ENCODE assay signal across 15 cellular contexts in genomic region chr9:93123561-93124283, GRCh38. TPM values are rescaled to one million over a fixed set of nuclear protein-coding genes. Genes with fewer than 3 reads are reported as not detected.
DNase-seq lines count a peak whose midpoint lies in the region; ATAC-seq and TF ChIP-seq lines count a peak whose summit lies in the region.
"Had no signal": no experiment of that assay in that cellular context is flagged by ENCODE, and none has a peak within 500 bp of the region (broad histone marks: within the 10 kb centered on the region; RNA-seq: fewer than 3 reads in every experiment).

No MANE protein-coding gene starts in this region.

- peaks cover 21 to 91% of the 10 kb centered on the region in 2 donors for H3K4me1 ChIP-seq in left lung
- peaks cover 23 to 45% (median 37%) of the 10 kb centered on the region in 4 donors for H3K4me1 ChIP-seq in transverse colon

- TF ChIP-seq POLR2A in transverse colon (IDR thresholded peaks at IDR 0.05) = no peak

- TF ChIP-seq CTCF in left lung (IDR thresholded peaks at IDR 0.05) (no peak), transverse colon (IDR thresholded peaks at IDR 0.05) (no peak), MCF 10A (IDR thresholded peaks at IDR 0.05; ENCODE audit: unreplicated experiment) (no peak)

- no peak for TF ChIP-seq EP300 in transverse colon (IDR thresholded peaks at IDR 0.05; ENCODE audit: low read depth)

- no peaks in the 10 kb centered on the region for H3K9me3 ChIP-seq in left lung
- H3K9me3 ChIP-seq in transverse colon = no peaks in the 10 kb centered on the region
- H3K9me3 ChIP-seq in MG63 = no peaks in the 10 kb centered on the region
- H3K9me3 ChIP-seq: vagina had no signal

- no peak overlapping the region for H3K27ac Mint-ChIP-seq in activated naive CD4-positive, alpha-beta T cell treated with anti-CD3 and anti-CD28 coated beads for 36 hours
- H3K27ac Mint-ChIP-seq in activated CD8-positive, alpha-beta T cell treated with anti-CD3 and anti-CD28 coated beads, Interleukin-2, amount 10 ng/mL, durations not matched to agents 7 days and 5 days = peak overlapping the region; percentile 60
- no peak overlapping the region for H3K27ac Mint-ChIP-seq in MCF 10A (ENCODE audit: low read depth, unreplicated experiment)

- in situ Hi-C loops in transverse colon (cut with MboI; ENCODE audit: low pct_ligation_motif_present in 1 of 4, low pct_unique_long_range_greater_than_20kb in 1 of 4, low sequenced_read_pairs in 3 of 4) = no loop called here

- H3K36me3 Mint-ChIP-seq in activated naive CD4-positive, alpha-beta T cell treated with anti-CD3 and anti-CD28 coated beads for 36 hours (ENCODE audit: low read depth) = peaks cover 34% of the 10 kb centered on the region
- H3K36me3 Mint-ChIP-seq in activated CD8-positive, alpha-beta T cell treated with anti-CD3 and anti-CD28 coated beads, Interleukin-2, amount 10 ng/mL, durations not matched to agents 7 days and 5 days (ENCODE audit: low read depth) = peaks cover 9% of the 10 kb centered on the region
- peaks cover 64% of the 10 kb centered on the region for H3K36me3 Mint-ChIP-seq in MCF 10A (ENCODE audit: insufficient read depth, unreplicated experiment)

- ATAC-seq in activated CD8-positive, alpha-beta T cell treated with anti-CD3 and anti-CD28 coated beads, Interleukin-2, amount 10 ng/mL, durations not matched to agents 7 days and 5 days = no peak
- ATAC-seq in left lung (no peak), GM21528 (IDR thresholded peaks at IDR 0.05; ENCODE audit: low FRiP score, unreplicated experiment) (no peak)

- H3K27ac ChIP-seq in left lung = no peak overlapping the region
- no peak overlapping the region for H3K27ac ChIP-seq in transverse colon
- H3K27ac ChIP-seq: vagina had no signal

- H3K27me3 Mint-ChIP-seq in activated naive CD4-positive, alpha-beta T cell treated with anti-CD3 and anti-CD28 coated beads for 36 hours (ENCODE audit: low read depth) = no peaks in the 10 kb centered on the region
- no peaks in the 10 kb centered on the region for H3K27me3 Mint-ChIP-seq in activated CD8-positive, alpha-beta T cell treated with anti-CD3 and anti-CD28 coated beads, Interleukin-2, amount 10 ng/mL, durations not matched to agents 7 days and 5 days (ENCODE audit: low read depth)
- no peaks in the 10 kb centered on the region for H3K27me3 Mint-ChIP-seq in MCF 10A (ENCODE audit: insufficient read depth, unreplicated experiment)

- no peak overlapping the region for H3K4me3 Mint-ChIP-seq in activated naive CD4-positive, alpha-beta T cell treated with anti-CD3 and anti-CD28 coated beads for 36 hours
- no peak overlapping the region for H3K4me3 Mint-ChIP-seq in activated CD8-positive, alpha-beta T cell treated with anti-CD3 and anti-CD28 coated beads, Interleukin-2, amount 10 ng/mL, durations not matched to agents 7 days and 5 days
- no peak overlapping the region for H3K4me3 Mint-ChIP-seq in MCF 10A (ENCODE audit: unreplicated experiment)

- POLR2A ChIA-PET in activated CD8-positive, alpha-beta T cell treated with anti-CD3 and anti-CD28 coated beads, Interleukin-2, amount 10 ng/mL, durations not matched to agents 7 days and 5 days (lab: Charles Lee) = interaction anchor here (0.7 kb wide), 1 partner anchor 8 kb away, joined by 3 read pairs; no protein-coding TSS in a partner anchor
- POLR2A ChIA-PET in MCF 10A (lab: Yijun Ruan, JAX) = no interaction called here

- BruUV-seq in MCF 10A (replicated peaks; lab: Mats Ljungman, UMichigan) = no TSS peak

- peaks cover 0 to 60% of the 10 kb centered on the region in 2 donors for H3K36me3 ChIP-seq in left lung
- peaks cover 0 to 8% (median 0%) of the 10 kb centered on the region in 4 donors for H3K36me3 ChIP-seq in transverse colon
- peaks cover 11% of the 10 kb centered on the region for H3K36me3 ChIP-seq in MG63

- intact Hi-C loops in activated naive CD4-positive, alpha-beta T cell treated with anti-CD3 and anti-CD28 coated beads for 36 hours (cut with micrococcal nuclease) = no loop called here
- intact Hi-C loops in left lung (cut with DNase I) = no loop called here
- intact Hi-C loops in transverse colon (cut with DNase I; ENCODE audit: low total_unique reads) = no loop called here
- intact Hi-C loops in MCF 10A (cut with micrococcal nuclease) = no loop called here

- H3K4me3 ChIP-seq in left lung (no peak overlapping the region), transverse colon (no peak overlapping the region), MG63 (no peak overlapping the region)
- H3K4me3 ChIP-seq: vagina had no signal

- H3K27me3 ChIP-seq in left lung = no peaks in the 10 kb centered on the region
- H3K27me3 ChIP-seq in transverse colon = no peaks in the 10 kb centered on the region
- no peaks in the 10 kb centered on the region for H3K27me3 ChIP-seq in MG63
- H3K27me3 ChIP-seq: vagina had no signal

- peak; percentile 10 for DNase-seq in activated naive CD4-positive, alpha-beta T cell treated with anti-CD3 and anti-CD28 coated beads, Interleukin-2, amount 50 U/mL, for 16 hours
- DNase-seq in activated naive CD4-positive, alpha-beta T cell treated with anti-CD3 and anti-CD28 coated beads for 36 hours = no peak
- DNase-seq in activated CD8-positive, alpha-beta T cell treated with anti-CD3 and anti-CD28 coated beads, Interleukin-2, amount 10 ng/mL, durations not matched to agents 7 days and 5 days = no peak
- DNase-seq in left lung (peak; percentile 34 to 67), transverse colon (peak; percentile 6), MCF 10A (ENCODE audit: unreplicated experiment) (no peak), MG63 (no peak)
- DNase-seq: DMS 273 treated with DMSO at 0.1 percent for 48 hours; effector CD8-positive, alpha-beta T cell; KBM-7; NCI-H146; NCI-H524 treated with DMSO at 0.1 percent for 48 hours; stimulated activated CD4-positive, alpha-beta T cell treated with anti-CD3 and anti-CD28 coated beads, Interleukin-15, amount 100 ng/mL, for 24 hours had no signal

- CTCF ChIA-PET in activated naive CD4-positive, alpha-beta T cell treated with anti-CD3 and anti-CD28 coated beads for 36 hours (lab: Charles Lee) = no interaction called here
- CTCF ChIA-PET in activated CD8-positive, alpha-beta T cell treated with anti-CD3 and anti-CD28 coated beads, Interleukin-2, amount 10 ng/mL, durations not matched to agents 7 days and 5 days (lab: Charles Lee) = interaction anchor here (2.5 kb wide), 1 partner anchor 15 kb away, joined by 14 read pairs; no protein-coding TSS in a partner anchor
- CTCF ChIA-PET in MCF 10A (lab: Yijun Ruan, JAX) = interaction anchor here (1.1 kb wide), 1 partner anchor 15 kb away, joined by 4 read pairs; no protein-coding TSS in a partner anchor

- H3K4me1 Mint-ChIP-seq in activated naive CD4-positive, alpha-beta T cell treated with anti-CD3 and anti-CD28 coated beads for 36 hours (ENCODE audit: low read depth) = peaks cover 49% of the 10 kb centered on the region
- peaks cover 57% of the 10 kb centered on the region for H3K4me1 Mint-ChIP-seq in activated CD8-positive, alpha-beta T cell treated with anti-CD3 and anti-CD28 coated beads, Interleukin-2, amount 10 ng/mL, durations not matched to agents 7 days and 5 days (ENCODE audit: low read depth)
- H3K4me1 Mint-ChIP-seq in MCF 10A (ENCODE audit: insufficient read depth, unreplicated experiment) = peaks cover 22% of the 10 kb centered on the region

- 87% methylated on average over 13 of the region's 14 CpGs; no CpG with 5 or more reads in 1 of the 2 donors for WGBS in transverse colon (ENCODE audit: low coverage in 1 of 2), 2 donors

- H3K9me3 Mint-ChIP-seq in activated naive CD4-positive, alpha-beta T cell treated with anti-CD3 and anti-CD28 coated beads for 36 hours = no peaks in the 10 kb centered on the region
- no peaks in the 10 kb centered on the region for H3K9me3 Mint-ChIP-seq in activated CD8-positive, alpha-beta T cell treated with anti-CD3 and anti-CD28 coated beads, Interleukin-2, amount 10 ng/mL, durations not matched to agents 7 days and 5 days (ENCODE audit: insufficient read depth)
- H3K9me3 Mint-ChIP-seq in MCF 10A (ENCODE audit: unreplicated experiment) = no peaks in the 10 kb centered on the region

RNA-seq across cellular contexts. Expression of gene NINJ1, which starts 10.3 kb away (rescaled TPM):
- total RNA-seq in activated naive CD4-positive, alpha-beta T cell treated with anti-CD3 and anti-CD28 coated beads for 36 hours = 10 to 100 TPM; 93.9 to 96.9 TPM
- 10 to 100 TPM; 20.8 to 21.1 TPM for total RNA-seq in activated CD8-positive, alpha-beta T cell treated with anti-CD3 and anti-CD28 coated beads, Interleukin-2, amount 10 ng/mL, durations not matched to agents 7 days and 5 days
- 10 to 100 TPM; 77.9 to 83.5 TPM for total RNA-seq in left lung
- 10 to 100 TPM; 29.5 to 67.7 (median 38.5) TPM for total RNA-seq in transverse colon
- total RNA-seq in MCF 10A (2022) = 51.0 and 64.7 TPM in 2 replicates
- total RNA-seq in MG63 (2014; rRNA removed; shearing (Covaris generic); ENCODE audit: low replicate concordance) = 22.5 and 71.0 TPM in 2 replicates

RNA-seq across cellular contexts. Expression of gene CARD19, which starts 27.7 kb away (rescaled TPM):
- total RNA-seq in activated naive CD4-positive, alpha-beta T cell treated with anti-CD3 and anti-CD28 coated beads for 36 hours = 10 to 100 TPM; 51.4 to 52.0 TPM
- total RNA-seq in activated CD8-positive, alpha-beta T cell treated with anti-CD3 and anti-CD28 coated beads, Interleukin-2, amount 10 ng/mL, durations not matched to agents 7 days and 5 days = 10 to 100 TPM; 51.7 to 55.4 TPM
- total RNA-seq in left lung (10 to 100 TPM; 27.7 to 43.0 TPM), transverse colon (100 to 1,000 TPM in 2 of 4 donors, 10 to 100 TPM in 2; 16.3 to 105 (median 88.2) TPM), MCF 10A (2022) (34.4 and 36.6 TPM in 2 replicates)
- 77.4 and 103 TPM in 2 replicates for total RNA-seq in MG63 (2014; rRNA removed; shearing (Covaris generic); ENCODE audit: low replicate concordance)

Comparison
In these comparisons a context has a peak if more than half of its experiments do, and no peak if none do; other contexts are left out.
1. DNase-seq: peak in activated naive CD4-positive, alpha-beta T cell treated with anti-CD3 and anti-CD28 coated beads, Interleukin-2, amount 50 U/mL, for 16 hours (single experiment), left lung (2 of 2) and transverse colon (single experiment); none in activated naive CD4-positive, alpha-beta T cell treated with anti-CD3 and anti-CD28 coated beads for 36 hours (single experiment), activated CD8-positive, alpha-beta T cell treated with anti-CD3 and anti-CD28 coated beads, Interleukin-2, amount 10 ng/mL, durations not matched to agents 7 days and 5 days (single experiment), MCF 10A (single experiment) and MG63 (single experiment).